In the genomic region with DNA sequence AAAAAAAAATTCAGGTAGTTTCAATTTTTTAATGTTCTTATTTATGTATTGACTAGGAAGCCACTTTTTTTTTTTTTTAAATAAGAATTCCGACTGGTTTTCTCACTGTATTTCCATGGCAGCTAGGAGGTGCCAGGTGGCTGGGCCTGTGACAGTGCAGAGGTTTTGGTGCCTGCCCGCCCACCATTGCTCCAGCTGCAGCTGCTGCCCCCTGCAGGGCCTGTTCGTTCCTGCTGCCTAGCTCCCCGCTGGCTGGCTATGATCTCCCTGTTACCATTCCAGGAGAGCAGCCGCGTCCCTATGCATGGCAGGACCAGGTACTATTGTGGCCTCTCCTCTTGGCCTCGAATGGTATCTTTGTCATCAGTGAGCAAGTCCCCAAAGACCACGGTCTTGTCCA, we compare ENCODE assay signal across 8 cellular contexts. TPM values are rescaled to one million over a fixed set of nuclear protein-coding genes. Genes with fewer than 3 reads are reported as not detected.
DNase-seq lines count a peak whose midpoint lies in the region; ATAC-seq, FAIRE-seq and TF ChIP-seq lines count a peak whose summit lies in the region.
"Not testable (repeated sequence)": the region's sequence is repeated elsewhere in the genome, so short reads cannot be mapped to it uniquely, and the experiment has no call there.

No MANE protein-coding gene starts in this region.

- FAIRE-seq in urothelium cell line (lab: Jason Lieb, UNC), result not testable (repeated sequence)

- peak; percentile 16 to 40 for DNase-seq in NCI-H446 (lab: John Stamatoyannopoulos, UW)
- DNase-seq in activated CD4-positive, alpha-beta T cell treated with anti-CD3 and anti-CD28 coated beads for 1 hour, result peak; percentile 48
- peak; percentile 37 for DNase-seq in astrocyte of the hippocampus (ENCODE audit: low read depth, low spot score)
- DNase-seq in left ventricle myocardium superior, result peak; percentile 78
- not testable (repeated sequence) for DNase-seq in retinal pigment epithelial cell (ENCODE audit: low read depth)
- DNase-seq in urothelium cell line (ENCODE audit: low spot score), result peak; percentile 75

- ATAC-seq in HG02981 (IDR thresholded peaks at IDR 0.05; ENCODE audit: unreplicated experiment) (peak; percentile 48), left ventricle myocardium superior (peak; percentile 69)

- peak; percentile 62 for TF ChIP-seq CTCF in GM12873 (IDR thresholded peaks at IDR 0.05; ENCODE audit: insufficient read depth, low read depth, low read length, missing control alignments)
- TF ChIP-seq CTCF in retinal pigment epithelial cell (conservative IDR thresholded peaks at IDR 0.05; ENCODE audit: low read depth, low read length), result peak; percentile 65

- H3K4me3 ChIP-seq in retinal pigment epithelial cell (ENCODE audit: low read length), result not testable (repeated sequence)

- intact Hi-C loops in left ventricle myocardium superior (cut with micrococcal nuclease), result not testable (repeated sequence)

RNA-seq across cellular contexts. Expression of gene ACOT2, which starts 1.9 kb away (rescaled TPM):
- total RNA-seq in left ventricle myocardium superior, result 217 TPM

RNA-seq across cellular contexts. Expression of gene HEATR4, which starts 12.2 kb away (rescaled TPM):
- total RNA-seq in left ventricle myocardium superior, result 0.10 TPM

RNA-seq across cellular contexts. Expression of gene ACOT4, which starts 20.8 kb away (rescaled TPM):
- total RNA-seq in left ventricle myocardium superior, result 0.84 TPM

RNA-seq across cellular contexts. Expression of gene ACOT1, which starts 34.0 kb away (rescaled TPM):
- 24.7 TPM for total RNA-seq in left ventricle myocardium superior

RNA-seq across cellular contexts. Expression of gene ACOT6, which starts 41.4 kb away (rescaled TPM):
- total RNA-seq in left ventricle myocardium superior, result not detected
